Comparison of ENCODE assay signal across 17 cellular contexts in the genomic region with DNA sequence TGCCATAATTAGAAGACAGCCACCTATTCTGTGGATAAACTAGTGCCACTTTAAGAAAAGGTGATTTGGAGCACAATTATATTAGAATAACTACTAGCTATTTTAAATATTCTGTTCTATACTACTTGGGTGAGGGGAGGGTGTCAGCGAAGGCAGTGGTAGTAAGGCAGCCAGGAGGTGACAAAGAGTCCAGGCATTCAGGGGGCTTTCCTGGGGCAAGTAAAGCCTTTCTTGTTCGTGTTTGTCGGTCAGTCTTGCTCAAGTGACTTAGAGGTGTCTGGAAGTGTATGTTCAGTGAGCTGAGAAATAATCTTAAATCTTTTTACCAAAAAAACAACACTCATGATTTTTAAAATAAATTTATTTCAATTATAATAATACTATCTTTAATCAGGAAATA. TPM values are rescaled to one million over a fixed set of nuclear protein-coding genes. Genes with fewer than 3 reads are reported as not detected.
DNase-seq lines count a peak whose midpoint lies in the region; ATAC-seq and TF ChIP-seq lines count a peak whose summit lies in the region.
"Had no signal": no experiment of that assay in that cellular context is flagged by ENCODE, and none has a peak within 500 bp of the region (broad histone marks: within the 10 kb centered on the region; RNA-seq: fewer than 3 reads in every experiment).

No MANE protein-coding gene starts in this region.

- TF ChIP-seq CTCF in left ventricle myocardium inferior (IDR thresholded peaks at IDR 0.05; ENCODE audit: borderline replicate concordance) (no peak), heart right ventricle (IDR thresholded peaks at IDR 0.05) (no peak), right lobe of liver (IDR thresholded peaks at IDR 0.05) (no peak)

- no peak overlapping the region for H3K4me2 ChIP-seq in trophoblast cell (ENCODE audit: low read length)

- ATAC-seq in heart right ventricle (no peak), right lobe of liver (no peak)
- ATAC-seq: stimulated activated memory B cell treated with anti-CD40 and anti-IgM and Interleukin-4, amounts not matched to agents 10 μg/mL and 1 μg/mL and 100 μg/mL, for 72 hours had no signal

- H3K9ac ChIP-seq in trophoblast cell (ENCODE audit: low read length) = no peak overlapping the region

- H4K8ac ChIP-seq in trophoblast cell (ENCODE audit: low read depth, low read length) = no peak overlapping the region

- H2BK12ac ChIP-seq in trophoblast cell (ENCODE audit: low read length) = no peak overlapping the region

- no peak overlapping the region for H2AK5ac ChIP-seq in trophoblast cell (ENCODE audit: low read length)

- peak overlapping the region; percentile 52 for H3K27ac ChIP-seq in left ventricle myocardium inferior (replicated peaks)
- peak overlapping the region in 3 of 10 donors; percentile 5 to 36 (median 26) for H3K27ac ChIP-seq in heart right ventricle
- H3K27ac ChIP-seq in effector memory CD4-positive, alpha-beta T cell (ENCODE audit: insufficient read depth, low read length, poor library complexity, severe bottlenecking) = peak overlapping the region; percentile 16
- H3K27ac ChIP-seq in right lobe of liver = no peak overlapping the region
- H3K27ac ChIP-seq in trophoblast cell (ENCODE audit: low read depth, low read length) = no peak overlapping the region

- no peak overlapping the region for H4K12ac ChIP-seq in trophoblast cell (ENCODE audit: low read depth, low read length)

- H3K79me1 ChIP-seq in trophoblast cell (ENCODE audit: low read length) = no peaks in the 10 kb centered on the region

- 45 to 47% methylated on average over 3 of the region's 3 CpGs for WGBS in heart right ventricle, 2 donors
- 63% methylated on average over 3 of the region's 3 CpGs for WGBS in right lobe of liver (ENCODE audit: insufficient coverage, low coverage, low lambda C conversion rate, missing lambda C conversion rate)
- no CpG with 5 or more reads among the region's 3 CpGs for WGBS in trophoblast cell (ENCODE audit: extremely low coverage, insufficient coverage, insufficient read length)

- peaks cover 2% of the 10 kb centered on the region for H3K79me2 ChIP-seq in trophoblast cell (ENCODE audit: control insufficient read depth, insufficient read depth, low read length, poor library complexity)

- H3K9me3 ChIP-seq in left ventricle myocardium inferior (replicated peaks) (no peaks in the 10 kb centered on the region), heart right ventricle (peaks cover 0 to 1% (median 0%) of the 10 kb centered on the region in 11 donors), right lobe of liver (no peaks in the 10 kb centered on the region), trophoblast cell (ENCODE audit: insufficient read depth, low read depth, low read length) (no peaks in the 10 kb centered on the region)
- H3K9me3 ChIP-seq in effector memory CD4-positive, alpha-beta T cell (ENCODE audit: control insufficient read depth, low read length) = no peaks in the 10 kb centered on the region
- H3K9me3 ChIP-seq: Caco-2 had no signal

- TF ChIP-seq POLR2A in right lobe of liver (IDR thresholded peaks at IDR 0.05) = no peak

- H2BK120ac ChIP-seq in trophoblast cell (ENCODE audit: insufficient read depth, low read length, poor library complexity) = no peak overlapping the region

- no peak for DNase-seq in left ventricle myocardium inferior
- no peak for DNase-seq in heart right ventricle
- DNase-seq in effector memory CD4-positive, alpha-beta T cell = no peak
- DNase-seq in kidney glomerular epithelial cell (lab: John Stamatoyannopoulos, UW) = peak; percentile 80
- DNase-seq in CD1c-positive myeloid dendritic cell (ENCODE audit: extremely low spot score) = no peak
- no peak for DNase-seq in cerebellar cortex (ENCODE audit: low spot score)
- no peak for DNase-seq in right lobe of liver
- DNase-seq in trophoblast cell = no peak
- DNase-seq: activated effector memory CD4-positive, alpha-beta T cell treated with Interleukin-2 at 50 U/mL for 16 hours; aorta; Caco-2; GF-D8; HCEC 1CT; NCI-H748 treated with DMSO at 0.1 percent for 48 hours; nucleus accumbens had no signal

- no peak overlapping the region for H3K18ac ChIP-seq in trophoblast cell (ENCODE audit: low read length)

- H3K27me3 ChIP-seq in left ventricle myocardium inferior (ENCODE audit: low read depth) (no peaks in the 10 kb centered on the region), heart right ventricle (no peaks in the 10 kb centered on the region), right lobe of liver (no peaks in the 10 kb centered on the region), trophoblast cell (ENCODE audit: insufficient read depth, low read length) (no peaks in the 10 kb centered on the region)
- no peaks in the 10 kb centered on the region for H3K27me3 ChIP-seq in effector memory CD4-positive, alpha-beta T cell (replicated peaks; ENCODE audit: control insufficient read depth, insufficient read depth, low read length, poor library complexity, severe bottlenecking)

- no peak overlapping the region for H2AFZ ChIP-seq in trophoblast cell (ENCODE audit: insufficient read depth, low read length, poor library complexity)

- intact Hi-C loops in left ventricle myocardium inferior (cut with micrococcal nuclease) (no loop called here), heart right ventricle (cut with DNase I) (loop anchor here in 1 of 10 donors (1.0 kb wide), 1 partner anchor 19 kb away; no protein-coding TSS in a partner anchor), right lobe of liver (cut with DNase I) (no loop called here)

- no peak overlapping the region for H4K91ac ChIP-seq in trophoblast cell (ENCODE audit: low read depth, low read length)

- H3K4me1 ChIP-seq in left ventricle myocardium inferior = peaks cover 96% of the 10 kb centered on the region
- H3K4me1 ChIP-seq in heart right ventricle = peaks cover 0 to 67% (median 48%) of the 10 kb centered on the region in 9 donors
- no peaks in the 10 kb centered on the region for H3K4me1 ChIP-seq in effector memory CD4-positive, alpha-beta T cell (ENCODE audit: control insufficient read depth, insufficient read depth, low read length, poor library complexity, severe bottlenecking)
- H3K4me1 ChIP-seq in right lobe of liver = peaks cover 0 to 7% (median 0%) of the 10 kb centered on the region in 4 donors
- H3K4me1 ChIP-seq in trophoblast cell (ENCODE audit: control insufficient read depth in 1 of 2, insufficient read depth in 2 of 2, low read length in 2 of 2) = peaks cover 0 to 2% of the 10 kb centered on the region in 2 experiments

- no peak overlapping the region for H3K23ac ChIP-seq in trophoblast cell (ENCODE audit: low read length)

- H3K14ac ChIP-seq in trophoblast cell (ENCODE audit: low read length) = no peak overlapping the region

- no peak overlapping the region for H2BK5ac ChIP-seq in trophoblast cell (ENCODE audit: low read depth, low read length, poor library complexity)

- H3K4ac ChIP-seq in trophoblast cell (ENCODE audit: low read depth, low read length) = no peak overlapping the region

- H3K4me3 ChIP-seq in left ventricle myocardium inferior = no peak overlapping the region
- no peak overlapping the region for H3K4me3 ChIP-seq in heart right ventricle
- H3K4me3 ChIP-seq in effector memory CD4-positive, alpha-beta T cell (ENCODE audit: insufficient read depth, low read depth, low read length, poor library complexity, severe bottlenecking) = no peak overlapping the region
- H3K4me3 ChIP-seq in right lobe of liver = no peak overlapping the region
- no peak overlapping the region for H3K4me3 ChIP-seq in trophoblast cell (ENCODE audit: low read depth, low read length)
- H3K4me3 ChIP-seq: skin epidermis had no signal

- H3K36me3 ChIP-seq in left ventricle myocardium inferior (no peaks in the 10 kb centered on the region), heart right ventricle (no peaks in the 10 kb centered on the region), right lobe of liver (no peaks in the 10 kb centered on the region), trophoblast cell (ENCODE audit: control insufficient read depth in 1 of 2, insufficient read depth in 2 of 2, low read length in 2 of 2) (no peaks in the 10 kb centered on the region)
- H3K36me3 ChIP-seq in effector memory CD4-positive, alpha-beta T cell (ENCODE audit: control insufficient read depth, insufficient read depth, low read length) = peaks cover 2% of the 10 kb centered on the region

RNA-seq across cellular contexts. Expression of a gene that starts 34.4 kb away (rescaled TPM):
- total RNA-seq in left ventricle myocardium inferior = 113 TPM
- 100 to 1,000 TPM in 2 of 10 donors, 10 to 100 TPM in 8; 62.5 to 106 (median 89.5) TPM for total RNA-seq in heart right ventricle
- 10 to 100 TPM; 28.0 to 63.2 TPM for polyA plus RNA-seq in heart right ventricle
- total RNA-seq in right lobe of liver = 10 to 100 TPM; 11.7 to 71.3 (median 16.2) TPM
- 62.9 and 91.7 TPM in 2 replicates for polyA plus RNA-seq in trophoblast cell (2013)

Comparison
In these comparisons a context has a peak if more than half of its experiments do, and no peak if none do; other contexts are left out.
1. H3K27ac ChIP-seq: peak in left ventricle myocardium inferior (single experiment) and effector memory CD4-positive, alpha-beta T cell (single experiment); none in right lobe of liver (0 of 3) and trophoblast cell (single experiment).